Comparison of ENCODE assay signal across 1 cellular context in the genomic region with DNA sequence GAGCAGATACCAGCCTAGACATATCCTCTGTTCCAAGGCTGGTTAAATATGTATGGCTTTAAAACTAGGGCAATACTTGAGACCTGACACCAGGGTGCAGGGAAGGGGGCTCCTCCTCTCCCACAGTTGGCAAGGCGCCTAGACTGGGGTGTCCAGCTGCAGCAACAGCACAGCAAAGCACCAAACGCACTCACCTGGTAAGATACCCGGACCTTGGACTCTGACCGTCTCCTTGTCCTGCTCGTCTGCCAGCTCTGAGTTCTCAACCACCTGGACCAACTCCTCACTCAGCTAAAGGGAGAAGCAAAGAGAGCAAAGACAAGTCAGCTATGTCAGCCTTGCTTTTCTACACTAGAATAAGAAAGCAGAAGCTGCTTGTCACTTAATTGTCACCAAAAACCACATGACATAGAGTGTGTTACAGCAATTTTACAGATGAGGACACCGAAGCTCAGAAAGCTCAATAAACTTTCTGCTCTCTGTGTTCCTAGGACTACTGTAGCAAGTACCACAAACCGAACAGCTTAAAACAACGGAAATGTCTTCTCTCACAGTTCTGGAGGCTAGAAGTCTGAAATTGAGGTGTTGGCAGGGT.
TF ChIP-seq lines count a peak whose summit lies in the region.

No MANE protein-coding gene starts in this region.

TF ChIP-seq in GM23338, 12 proteins besides CTCF, POLR2A, EP300 and RAD21 (continued from another document):
- TF ChIP-seq, protein P1, sequence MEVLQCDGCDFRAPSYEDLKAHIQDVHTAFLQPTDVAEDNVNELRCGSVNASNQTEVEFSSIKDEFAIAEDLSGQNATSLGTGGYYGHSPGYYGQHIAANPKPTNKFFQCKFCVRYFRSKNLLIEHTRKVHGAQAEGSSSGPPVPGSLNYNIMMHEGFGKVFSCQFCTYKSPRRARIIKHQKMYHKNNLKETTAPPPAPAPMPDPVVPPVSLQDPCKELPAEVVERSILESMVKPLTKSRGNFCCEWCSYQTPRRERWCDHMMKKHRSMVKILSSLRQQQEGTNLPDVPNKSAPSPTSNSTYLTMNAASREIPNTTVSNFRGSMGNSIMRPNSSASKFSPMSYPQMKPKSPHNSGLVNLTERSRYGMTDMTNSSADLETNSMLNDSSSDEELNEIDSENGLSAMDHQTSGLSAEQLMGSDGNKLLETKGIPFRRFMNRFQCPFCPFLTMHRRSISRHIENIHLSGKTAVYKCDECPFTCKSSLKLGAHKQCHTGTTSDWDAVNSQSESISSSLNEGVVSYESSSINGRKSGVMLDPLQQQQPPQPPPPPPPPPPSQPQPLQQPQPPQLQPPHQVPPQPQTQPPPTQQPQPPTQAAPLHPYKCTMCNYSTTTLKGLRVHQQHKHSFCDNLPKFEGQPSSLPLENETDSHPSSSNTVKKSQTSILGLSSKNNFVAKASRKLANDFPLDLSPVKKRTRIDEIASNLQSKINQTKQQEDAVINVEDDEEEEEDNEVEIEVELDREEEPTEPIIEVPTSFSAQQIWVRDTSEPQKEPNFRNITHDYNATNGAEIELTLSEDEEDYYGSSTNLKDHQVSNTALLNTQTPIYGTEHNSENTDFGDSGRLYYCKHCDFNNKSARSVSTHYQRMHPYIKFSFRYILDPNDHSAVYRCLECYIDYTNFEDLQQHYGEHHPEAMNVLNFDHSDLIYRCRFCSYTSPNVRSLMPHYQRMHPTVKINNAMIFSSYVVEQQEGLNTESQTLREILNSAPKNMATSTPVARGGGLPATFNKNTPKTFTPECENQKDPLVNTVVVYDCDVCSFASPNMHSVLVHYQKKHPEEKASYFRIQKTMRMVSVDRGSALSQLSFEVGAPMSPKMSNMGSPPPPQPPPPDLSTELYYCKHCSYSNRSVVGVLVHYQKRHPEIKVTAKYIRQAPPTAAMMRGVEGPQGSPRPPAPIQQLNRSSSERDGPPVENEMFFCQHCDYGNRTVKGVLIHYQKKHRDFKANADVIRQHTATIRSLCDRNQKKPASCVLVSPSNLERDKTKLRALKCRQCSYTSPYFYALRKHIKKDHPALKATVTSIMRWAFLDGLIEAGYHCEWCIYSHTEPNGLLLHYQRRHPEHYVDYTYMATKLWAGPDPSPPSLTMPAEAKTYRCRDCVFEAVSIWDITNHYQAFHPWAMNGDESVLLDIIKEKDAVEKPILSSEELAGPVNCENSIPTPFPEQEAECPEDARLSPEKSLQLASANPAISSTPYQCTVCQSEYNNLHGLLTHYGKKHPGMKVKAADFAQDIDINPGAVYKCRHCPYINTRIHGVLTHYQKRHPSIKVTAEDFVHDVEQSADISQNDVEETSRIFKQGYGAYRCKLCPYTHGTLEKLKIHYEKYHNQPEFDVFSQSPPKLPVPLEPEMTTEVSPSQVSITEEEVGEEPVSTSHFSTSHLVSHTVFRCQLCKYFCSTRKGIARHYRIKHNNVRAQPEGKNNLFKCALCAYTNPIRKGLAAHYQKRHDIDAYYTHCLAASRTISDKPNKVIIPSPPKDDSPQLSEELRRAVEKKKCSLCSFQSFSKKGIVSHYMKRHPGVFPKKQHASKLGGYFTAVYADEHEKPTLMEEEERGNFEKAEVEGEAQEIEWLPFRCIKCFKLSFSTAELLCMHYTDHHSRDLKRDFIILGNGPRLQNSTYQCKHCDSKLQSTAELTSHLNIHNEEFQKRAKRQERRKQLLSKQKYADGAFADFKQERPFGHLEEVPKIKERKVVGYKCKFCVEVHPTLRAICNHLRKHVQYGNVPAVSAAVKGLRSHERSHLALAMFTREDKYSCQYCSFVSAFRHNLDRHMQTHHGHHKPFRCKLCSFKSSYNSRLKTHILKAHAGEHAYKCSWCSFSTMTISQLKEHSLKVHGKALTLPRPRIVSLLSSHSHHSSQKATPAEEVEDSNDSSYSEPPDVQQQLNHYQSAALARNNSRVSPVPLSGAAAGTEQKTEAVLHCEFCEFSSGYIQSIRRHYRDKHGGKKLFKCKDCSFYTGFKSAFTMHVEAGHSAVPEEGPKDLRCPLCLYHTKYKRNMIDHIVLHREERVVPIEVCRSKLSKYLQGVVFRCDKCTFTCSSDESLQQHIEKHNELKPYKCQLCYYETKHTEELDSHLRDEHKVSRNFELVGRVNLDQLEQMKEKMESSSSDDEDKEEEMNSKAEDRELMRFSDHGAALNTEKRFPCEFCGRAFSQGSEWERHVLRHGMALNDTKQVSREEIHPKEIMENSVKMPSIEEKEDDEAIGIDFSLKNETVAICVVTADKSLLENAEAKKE (CRISPR knock-in tag; IDR thresholded peaks at IDR 0.05), result no peak
- no peak for TF ChIP-seq POLR2AphosphoS5 (IDR thresholded peaks at IDR 0.05; ENCODE audit: low read depth)
- TF ChIP-seq CREB1 (CRISPR knock-in tag; IDR thresholded peaks at IDR 0.05; ENCODE audit: low read depth), result no peak
- TF ChIP-seq ZNF114 (CRISPR knock-in tag; IDR thresholded peaks at IDR 0.05), result no peak
- no peak for TF ChIP-seq NANOG (IDR thresholded peaks at IDR 0.05; ENCODE audit: borderline replicate concordance)
- TF ChIP-seq, protein P2, sequence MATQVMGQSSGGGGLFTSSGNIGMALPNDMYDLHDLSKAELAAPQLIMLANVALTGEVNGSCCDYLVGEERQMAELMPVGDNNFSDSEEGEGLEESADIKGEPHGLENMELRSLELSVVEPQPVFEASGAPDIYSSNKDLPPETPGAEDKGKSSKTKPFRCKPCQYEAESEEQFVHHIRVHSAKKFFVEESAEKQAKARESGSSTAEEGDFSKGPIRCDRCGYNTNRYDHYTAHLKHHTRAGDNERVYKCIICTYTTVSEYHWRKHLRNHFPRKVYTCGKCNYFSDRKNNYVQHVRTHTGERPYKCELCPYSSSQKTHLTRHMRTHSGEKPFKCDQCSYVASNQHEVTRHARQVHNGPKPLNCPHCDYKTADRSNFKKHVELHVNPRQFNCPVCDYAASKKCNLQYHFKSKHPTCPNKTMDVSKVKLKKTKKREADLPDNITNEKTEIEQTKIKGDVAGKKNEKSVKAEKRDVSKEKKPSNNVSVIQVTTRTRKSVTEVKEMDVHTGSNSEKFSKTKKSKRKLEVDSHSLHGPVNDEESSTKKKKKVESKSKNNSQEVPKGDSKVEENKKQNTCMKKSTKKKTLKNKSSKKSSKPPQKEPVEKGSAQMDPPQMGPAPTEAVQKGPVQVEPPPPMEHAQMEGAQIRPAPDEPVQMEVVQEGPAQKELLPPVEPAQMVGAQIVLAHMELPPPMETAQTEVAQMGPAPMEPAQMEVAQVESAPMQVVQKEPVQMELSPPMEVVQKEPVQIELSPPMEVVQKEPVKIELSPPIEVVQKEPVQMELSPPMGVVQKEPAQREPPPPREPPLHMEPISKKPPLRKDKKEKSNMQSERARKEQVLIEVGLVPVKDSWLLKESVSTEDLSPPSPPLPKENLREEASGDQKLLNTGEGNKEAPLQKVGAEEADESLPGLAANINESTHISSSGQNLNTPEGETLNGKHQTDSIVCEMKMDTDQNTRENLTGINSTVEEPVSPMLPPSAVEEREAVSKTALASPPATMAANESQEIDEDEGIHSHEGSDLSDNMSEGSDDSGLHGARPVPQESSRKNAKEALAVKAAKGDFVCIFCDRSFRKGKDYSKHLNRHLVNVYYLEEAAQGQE (IDR thresholded peaks at IDR 0.05; ENCODE audit: unreplicated experiment), result no peak
- TF ChIP-seq, protein P3, sequence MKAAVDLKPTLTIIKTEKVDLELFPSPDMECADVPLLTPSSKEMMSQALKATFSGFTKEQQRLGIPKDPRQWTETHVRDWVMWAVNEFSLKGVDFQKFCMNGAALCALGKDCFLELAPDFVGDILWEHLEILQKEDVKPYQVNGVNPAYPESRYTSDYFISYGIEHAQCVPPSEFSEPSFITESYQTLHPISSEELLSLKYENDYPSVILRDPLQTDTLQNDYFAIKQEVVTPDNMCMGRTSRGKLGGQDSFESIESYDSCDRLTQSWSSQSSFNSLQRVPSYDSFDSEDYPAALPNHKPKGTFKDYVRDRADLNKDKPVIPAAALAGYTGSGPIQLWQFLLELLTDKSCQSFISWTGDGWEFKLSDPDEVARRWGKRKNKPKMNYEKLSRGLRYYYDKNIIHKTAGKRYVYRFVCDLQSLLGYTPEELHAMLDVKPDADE (IDR thresholded peaks at IDR 0.05), result no peak
